ENCODE assay signal across 13 cellular contexts in genomic region chr9:5817776-5818336, GRCh38. TPM values are rescaled to one million over a fixed set of nuclear protein-coding genes. Genes with fewer than 3 reads are reported as not detected.
A peak's percentile ranks its signal among the peaks of the same experiment; 100 is the strongest.
DNase-seq lines count a peak whose midpoint lies in the region; ATAC-seq and TF ChIP-seq lines count a peak whose summit lies in the region.
"Had no signal": no experiment of that assay in that cellular context is flagged by ENCODE, and none has a peak within 500 bp of the region (broad histone marks: within the 10 kb centered on the region; RNA-seq: fewer than 3 reads in every experiment).

No MANE protein-coding gene starts in this region.

- H3K4me3 Mint-ChIP-seq in CD14-positive monocyte = no peak overlapping the region
- H3K4me3 Mint-ChIP-seq: CD8-positive, alpha-beta T cell had no signal

- TF ChIP-seq POLR2A in upper lobe of left lung (IDR thresholded peaks at IDR 0.05) = no peak
- TF ChIP-seq POLR2A in GM18505 (IDR thresholded peaks at IDR 0.05; ENCODE audit: borderline replicate concordance, extremely low read depth, insufficient read depth, insufficient read length) = no peak

- H3K9ac ChIP-seq in adipocyte (ENCODE audit: low read length) = no peak overlapping the region

- H3K9me3 Mint-ChIP-seq in CD14-positive monocyte = peaks cover 0 to 2% (median 0%) of the 10 kb centered on the region in 7 donors
- H3K9me3 Mint-ChIP-seq: CD8-positive, alpha-beta T cell had no signal

- ATAC-seq in upper lobe of left lung (ENCODE audit: low FRiP score in 2 of 2) = no peak
- ATAC-seq in GM18505 (IDR thresholded peaks at IDR 0.05; ENCODE audit: unreplicated experiment) = no peak
- ATAC-seq: CD8-positive, alpha-beta T cell had no signal

- H3K36me3 Mint-ChIP-seq in CD14-positive monocyte = peaks cover 34 to 54% of the 10 kb centered on the region in 2 donors

- H3K27ac Mint-ChIP-seq in CD14-positive monocyte = peak overlapping the region in 4 of 7 donors; percentile 7 to 52 (median 19)
- H3K27ac Mint-ChIP-seq: CD8-positive, alpha-beta T cell had no signal

- WGBS in upper lobe of left lung, 2 donors = 83 to 90% methylated on average over 4 of the region's 4 CpGs

- H3K9me3 ChIP-seq in adipocyte (ENCODE audit: control insufficient read depth, low read length) = no peaks in the 10 kb centered on the region
- no peaks in the 10 kb centered on the region for H3K9me3 ChIP-seq in upper lobe of left lung

- H3K4me1 Mint-ChIP-seq in CD14-positive monocyte = peaks cover 8% of the 10 kb centered on the region

- no peaks in the 10 kb centered on the region for H3K27me3 Mint-ChIP-seq in CD14-positive monocyte (ENCODE audit: low read depth in 3 of 3)

- TF ChIP-seq EP300 in upper lobe of left lung (IDR thresholded peaks at IDR 0.05) = no peak

- H3K27ac ChIP-seq in upper lobe of left lung = no peak overlapping the region
- H3K27ac ChIP-seq: HL-60 had no signal

- intact Hi-C loops in CD14-positive monocyte (cut with micrococcal nuclease) = no loop called here

- DNase-seq in CD14-positive monocyte (ENCODE audit: low spot score) = no peak
- DNase-seq in HT1080 (ENCODE audit: low read depth) = peak; percentile 87
- peak; percentile 68 for DNase-seq in adipocyte (ENCODE audit: low read depth)
- peak; percentile 83 for DNase-seq in iris pigment epithelial cell (ENCODE audit: low read depth)
- no peak for DNase-seq in upper lobe of left lung
- DNase-seq in COR-L47 (lab: John Stamatoyannopoulos, UW) = no peak
- DNase-seq in NCI-H82 (lab: John Stamatoyannopoulos, UW) = no peak
- DNase-seq: CD8-positive, alpha-beta T cell; NCI-H1694 treated with DMSO at 0.1 percent for 48 hours; posterior cingulate gyrus; stimulated activated CD4-positive, alpha-beta T cell treated with anti-CD3 and anti-CD28 coated beads, Interleukin-4, amount 100 ng/mL, for 4 hours had no signal

- H3K36me3 ChIP-seq in adipocyte (ENCODE audit: control insufficient read depth, insufficient read depth, low read length, severe bottlenecking) = no peaks in the 10 kb centered on the region
- H3K36me3 ChIP-seq in upper lobe of left lung = peaks cover 0 to 35% (median 5%) of the 10 kb centered on the region in 4 donors

- no peak for TF ChIP-seq CTCF in CD14-positive monocyte (IDR thresholded peaks at IDR 0.05)
- TF ChIP-seq CTCF in upper lobe of left lung (IDR thresholded peaks at IDR 0.05) = no peak

- H3K4me3 ChIP-seq in adipocyte (ENCODE audit: low read length) (no peak overlapping the region), upper lobe of left lung (no peak overlapping the region)

- H3K27me3 ChIP-seq in adipocyte (replicated peaks; ENCODE audit: control insufficient read depth, insufficient read depth, low read length) = no peaks in the 10 kb centered on the region
- no peaks in the 10 kb centered on the region for H3K27me3 ChIP-seq in upper lobe of left lung

- H3K4me1 ChIP-seq in adipocyte (ENCODE audit: control insufficient read depth, insufficient read depth, low read length) = peaks cover 12% of the 10 kb centered on the region
- no peaks in the 10 kb centered on the region for H3K4me1 ChIP-seq in upper lobe of left lung

RNA-seq across cellular contexts. Expression of gene ERMP1, which starts 15.1 kb away (rescaled TPM):
- 1 to 10 TPM; 3.6 to 3.7 TPM for polyA plus RNA-seq in CD14-positive monocyte
- total RNA-seq in HT1080 (2014; rRNA removed; shearing (Covaris generic)) = 11.4 and 12.7 TPM in 2 replicates
- polyA plus RNA-seq in HT1080 (2015; cell fraction: cytosol; rRNA removed) = 11.1 and 15.9 TPM in 2 replicates
- polyA plus RNA-seq in HT1080 (2015; cell fraction: nucleus; rRNA removed) = 29.4 and 30.0 TPM in 2 replicates
- total RNA-seq in upper lobe of left lung = 10 to 100 TPM in 5 of 6 donors, 1 to 10 TPM in 1; 8.4 to 27.4 (median 20.5) TPM

Comparison
In these comparisons a context has a peak if more than half of its experiments do, and no peak if none do; other contexts are left out.
1. DNase-seq: peak in HT1080 (single experiment), adipocyte (single experiment) and iris pigment epithelial cell (single experiment); none in CD14-positive monocyte (single experiment), upper lobe of left lung (0 of 2), COR-L47 (single experiment) and NCI-H82 (single experiment).